Comparison of ENCODE assay signal across 8 cellular contexts in genomic region chr9:74887041-74887980, GRCh38. TPM values are rescaled to one million over a fixed set of nuclear protein-coding genes. Genes with fewer than 3 reads are reported as not detected.
DNase-seq lines count a peak whose midpoint lies in the region; ATAC-seq and TF ChIP-seq lines count a peak whose summit lies in the region.

Gene TRPM6 (minus strand): TSS chr9:74887921. CDS start chr9:74887856, 65 bp downstream.

- no peak within 1 kb of the TSS for H3K27ac Mint-ChIP-seq in activated naive CD8-positive, alpha-beta T cell

- H2AFZ ChIP-seq in PC-3 (ENCODE audit: low read length), result peak within 1 kb of the TSS; percentile 65

- peaks cover 33% of the 10 kb centered on the region for H3K27me3 Mint-ChIP-seq in activated naive CD8-positive, alpha-beta T cell

- H3K27ac ChIP-seq in PC-3 (ENCODE audit: low read length), result no peak within 1 kb of the TSS
- H3K27ac ChIP-seq in vagina, result peak within 1 kb of the TSS; percentile 31

- no peaks in the 10 kb centered on the region for H3K9me2 ChIP-seq in PC-3 (replicated peaks; ENCODE audit: low read length)

- H3K4me1 Mint-ChIP-seq in activated naive CD8-positive, alpha-beta T cell (ENCODE audit: low read depth), result peaks cover 13% of the 10 kb centered on the region

- H3F3A ChIP-seq in PC-3 (ENCODE audit: low read length, unreplicated experiment), result no peaks in the 10 kb centered on the region

- H3K4me2 ChIP-seq in PC-3 (ENCODE audit: low read length), result peak within 1 kb of the TSS; percentile 57

- H3K4me1 ChIP-seq in PC-3 (ENCODE audit: insufficient read depth, low read length), result no peaks in the 10 kb centered on the region
- peaks cover 11% of the 10 kb centered on the region for H3K4me1 ChIP-seq in vagina

- H3K4me3 ChIP-seq in PC-3 (ENCODE audit: low read length), result peak within 1 kb of the TSS; percentile 61
- H3K4me3 ChIP-seq in vagina, result peak within 1 kb of the TSS; percentile 54 to 56

- peaks cover 8% of the 10 kb centered on the region for H3K9me3 Mint-ChIP-seq in activated naive CD8-positive, alpha-beta T cell (ENCODE audit: low read depth)

- TF ChIP-seq CTCF in PC-3 (conservative IDR thresholded peaks at IDR 0.05; ENCODE audit: low read depth, low read length), result no peak
- TF ChIP-seq CTCF in omental fat pad (IDR thresholded peaks at IDR 0.05), result no peak
- no peak for TF ChIP-seq CTCF in vagina (IDR thresholded peaks at IDR 0.05)

- DNase-seq in DMS153 (lab: John Stamatoyannopoulos, UW) (peak; percentile 55), HT1080 (ENCODE audit: low read depth) (peak; percentile 67), PC-3 (peak; percentile 24), Right ventricle myocardium superior (peak; percentile 91), omental fat pad (ENCODE audit: low spot score) (peak; percentile 72), vagina (ENCODE audit: extremely low spot score in 2 of 2) (peak in 1 of 2 donors; percentile 88)

- peak within 1 kb of the TSS; percentile 84 for H3K4me3 Mint-ChIP-seq in activated naive CD8-positive, alpha-beta T cell

- H3K9me3 ChIP-seq in PC-3 (ENCODE audit: low read length) (no peaks in the 10 kb centered on the region), vagina (no peaks in the 10 kb centered on the region)

- no peaks in the 10 kb centered on the region for H3K36me3 ChIP-seq in PC-3 (ENCODE audit: low read depth, low read length)
- H3K36me3 ChIP-seq in vagina, result no peaks in the 10 kb centered on the region

- H4K20me1 ChIP-seq in PC-3 (ENCODE audit: low read length), result no peaks in the 10 kb centered on the region

- H3K9ac ChIP-seq in PC-3 (ENCODE audit: low read length), result no peak within 1 kb of the TSS

- CTCF ChIA-PET in PC-3 (lab: Charles Lee), result no interaction called here

- POLR2A ChIA-PET in PC-3 (lab: Charles Lee; ENCODE audit: unreplicated experiment), result no interaction called here

- BruUV-seq in PC-3 (replicated peaks; lab: Mats Ljungman, UMichigan), result no TSS peak

- H3K36me3 Mint-ChIP-seq in activated naive CD8-positive, alpha-beta T cell, result peaks cover 5% of the 10 kb centered on the region

- ATAC-seq in PC-3 (peak; percentile 61), Right ventricle myocardium superior (ENCODE audit: poor library complexity) (peak; percentile 95), omental fat pad (ENCODE audit: low FRiP score) (peak; percentile 89), HG03521 (IDR thresholded peaks at IDR 0.05; ENCODE audit: unreplicated experiment) (no peak)

- no peak for TF ChIP-seq POLR2A in vagina (IDR thresholded peaks at IDR 0.05)

- no peaks in the 10 kb centered on the region for H3K79me2 ChIP-seq in PC-3 (ENCODE audit: low read length)

- intact Hi-C loops in PC-3 (cut with micrococcal nuclease), result no loop called here
- intact Hi-C loops in Right ventricle myocardium superior (cut with DNase I), result no loop called here
- intact Hi-C loops in vagina (cut with DNase I), result no loop called here

- H3K27me3 ChIP-seq in PC-3 (ENCODE audit: low read length) (peaks cover 31% of the 10 kb centered on the region), vagina (no peaks in the 10 kb centered on the region)

RNA-seq across cellular contexts. Expression of gene TRPM6, which starts in this region (rescaled TPM):
- total RNA-seq in HT1080 (2014; rRNA removed; shearing (Covaris generic)), result 0.02 TPM in 1 of 2 replicates, not detected in the other
- polyA plus RNA-seq in HT1080 (2015; cell fraction: cytosol; rRNA removed), result 0.02 TPM in 1 of 2 replicates, not detected in the other
- polyA plus RNA-seq in HT1080 (2015; cell fraction: nucleus; rRNA removed), result 0.03 and 0.08 TPM in 2 replicates
- total RNA-seq in PC-3 (2014; rRNA removed) (not detected in 2 replicates), Right ventricle myocardium superior (0.27 TPM), omental fat pad (1 to 10 TPM; 1.1 to 3.9 (median 1.6) TPM), vagina (9.1 TPM)

Comparison
In these comparisons a context has a peak if more than half of its experiments do, and no peak if none do; other contexts are left out.
1. Peak in DNase-seq in HT1080; RNA of the gene not detected or under 1 TPM.
2. Peak in DNase-seq, ATAC-seq, H3K4me3 ChIP-seq and H3K4me2 ChIP-seq in PC-3; RNA of the gene not detected or under 1 TPM.
3. Peak in DNase-seq and ATAC-seq in Right ventricle myocardium superior; RNA of the gene not detected or under 1 TPM.